Comparison of ENCODE assay signal across 39 cellular contexts in genomic region chr19:8131517-8131916, GRCh38. TPM values are rescaled to one million over a fixed set of nuclear protein-coding genes. Genes with fewer than 3 reads are reported as not detected.
"Had no signal": no experiment of that assay in that cellular context is flagged by ENCODE, and none has a peak within 500 bp of the region (broad histone marks: within the 10 kb centered on the region; RNA-seq: fewer than 3 reads in every experiment).

No MANE protein-coding gene starts in this region.

- H3K36me3 ChIP-seq: brain microvascular endothelial cell, cardiac muscle cell, Peyer's patch, SJSA1 had no signal

- H3K4me3 ChIP-seq: cardiac muscle cell, Peyer's patch, SJSA1 had no signal

- H3K27ac ChIP-seq: brain microvascular endothelial cell, cardiac muscle cell, KMS-11, Peyer's patch, SJSA1, VCaP had no signal

- H3K4me2 ChIP-seq: KMS-11 had no signal

- H3K9me3 ChIP-seq: Peyer's patch, SJSA1 had no signal

- H3K27me3 ChIP-seq: brain microvascular endothelial cell, cardiac muscle cell, Peyer's patch had no signal

- DNase-seq: activated CD4-positive, alpha-beta memory T cell treated with anti-CD3 and anti-CD28 coated beads, Interleukin-2, amount 10 ng/mL, durations not matched to agents 7 days and 5 days; activated CD4-positive, alpha-beta T cell treated with anti-CD3 and anti-CD28 coated beads for 1 hour; activated CD4-positive, alpha-beta T cell treated with anti-CD3 and anti-CD28 coated beads for 48 hours; activated CD4-positive, CD25-positive, alpha-beta regulatory T cell; activated CD8-positive, alpha-beta memory T cell treated with anti-CD3 and anti-CD28 coated beads for 24 hours; activated CD8-positive, alpha-beta memory T cell treated with anti-CD3 and anti-CD28 coated beads, Interleukin-2, amount 10 ng/mL, durations not matched to agents 7 days and 5 days; activated CD8-positive, alpha-beta memory T cell treated with anti-CD3 and anti-CD28 coated beads, Interleukin-2, amount 50 U/mL, for 48 hours; activated effector memory CD4-positive, alpha-beta T cell treated with Interleukin-2 at 50 U/mL for 16 hours; activated naive CD4-positive, alpha-beta T cell; activated naive CD4-positive, alpha-beta T cell treated with anti-CD3 and anti-CD28 coated beads, Interleukin-2, amount 50 U/mL, for 16 hours; activated naive CD8-positive, alpha-beta T cell treated with anti-CD3 and anti-CD28 coated beads for 36 hours; activated T-cell treated with anti-CD3 and anti-CD28 coated beads, Interleukin-2, amount 50 U/mL, for 48 hours; amniotic stem cell; aorta; brain microvascular endothelial cell; NCI-H1105; NCI-H1417 treated with DMSO at 0.1 percent for 48 hours; NCI-H187 treated with DMSO at 0.1 percent for 48 hours; NCI-H2081; NCI-H2171 treated with DMSO at 0.1 percent for 48 hours; NCI-H226; NCI-H446 treated with DMSO at 0.1 percent for 48 hours; NCI-H524; NCI-H69; NCI-H82; NK-92 treated with Interleukin-12 subunit alpha and Interleukin-12 subunit beta, amount 100 ng/mL, for 24 hours; PC-3; Peyer's patch; RPMI8226; SHP77 treated with DMSO at 0.1 percent for 48 hours; SW 1271; T-helper 1 cell; T-helper 2 cell; T-helper 9 cell had no signal

- H3K4me1 ChIP-seq: Peyer's patch, SJSA1 had no signal

- ATAC-seq: activated CD8-positive, alpha-beta memory T cell treated with anti-CD3 and anti-CD28 coated beads, Interleukin-2, amount 10 ng/mL, durations not matched to agents 7 days and 5 days; PC-3 had no signal

RNA-seq across cellular contexts. Expression of gene FBN3, which starts 17.9 kb away (rescaled TPM):
- total RNA-seq: activated CD4-positive, alpha-beta memory T cell treated with anti-CD3 and anti-CD28 coated beads, Interleukin-2, amount 10 ng/mL, durations not matched to agents 7 days and 5 days; activated naive CD8-positive, alpha-beta T cell treated with anti-CD3 and anti-CD28 coated beads for 36 hours; aorta; M059J; SJSA1 had no signal
